ENCODE assay signal across 3 cellular contexts in the genomic region with DNA sequence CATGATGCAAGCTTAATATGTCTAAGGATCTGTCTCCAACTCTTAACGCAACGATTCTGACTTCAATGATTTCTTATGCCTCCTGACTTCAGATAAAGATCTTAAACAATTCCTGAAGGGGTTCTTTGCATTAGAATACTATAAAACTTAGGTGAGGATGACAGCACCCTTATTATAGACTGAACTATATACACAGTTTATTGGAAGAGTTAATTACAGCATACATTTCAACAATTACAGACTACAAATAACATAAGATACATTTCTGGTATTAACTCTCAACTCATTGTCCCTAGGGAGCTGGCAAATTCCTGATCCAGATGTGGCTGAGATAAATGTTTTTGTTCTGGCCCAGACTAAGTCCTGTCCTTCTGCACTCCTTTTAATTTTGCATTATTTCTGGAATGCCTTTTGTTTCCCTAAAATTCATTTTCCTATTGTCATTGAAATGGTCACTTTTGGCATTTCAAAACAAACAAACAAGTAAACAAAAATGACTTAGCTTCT.
TF ChIP-seq lines count a peak whose summit lies in the region.

No MANE protein-coding gene starts in this region.

TF ChIP-seq in HEK293, 187 proteins besides CTCF, POLR2A, EP300 and RAD21:
- TF ChIP-seq, protein P1, sequence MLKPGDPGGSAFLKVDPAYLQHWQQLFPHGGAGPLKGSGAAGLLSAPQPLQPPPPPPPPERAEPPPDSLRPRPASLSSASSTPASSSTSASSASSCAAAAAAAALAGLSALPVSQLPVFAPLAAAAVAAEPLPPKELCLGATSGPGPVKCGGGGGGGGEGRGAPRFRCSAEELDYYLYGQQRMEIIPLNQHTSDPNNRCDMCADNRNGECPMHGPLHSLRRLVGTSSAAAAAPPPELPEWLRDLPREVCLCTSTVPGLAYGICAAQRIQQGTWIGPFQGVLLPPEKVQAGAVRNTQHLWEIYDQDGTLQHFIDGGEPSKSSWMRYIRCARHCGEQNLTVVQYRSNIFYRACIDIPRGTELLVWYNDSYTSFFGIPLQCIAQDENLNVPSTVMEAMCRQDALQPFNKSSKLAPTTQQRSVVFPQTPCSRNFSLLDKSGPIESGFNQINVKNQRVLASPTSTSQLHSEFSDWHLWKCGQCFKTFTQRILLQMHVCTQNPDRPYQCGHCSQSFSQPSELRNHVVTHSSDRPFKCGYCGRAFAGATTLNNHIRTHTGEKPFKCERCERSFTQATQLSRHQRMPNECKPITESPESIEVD (tag by site-specific recombination; IDR thresholded peaks at IDR 0.05), result peak; percentile 37; the same call in 1 of the 2 replicates
- TF ChIP-seq SP7 (tag by site-specific recombination; IDR thresholded peaks at IDR 0.05) (peak; percentile 99), ZNF561 (tag by site-specific recombination; IDR thresholded peaks at IDR 0.05; ENCODE audit: borderline replicate concordance) (no peak)

TF ChIP-seq in H1, 55 proteins besides CTCF, POLR2A, EP300 and RAD21 (continues in another document):
- no peak for TF ChIP-seq FOSL1 (IDR thresholded peaks at IDR 0.05; ENCODE audit: insufficient read depth, low read depth, low read length)
- TF ChIP-seq SP4 (IDR thresholded peaks at IDR 0.05; ENCODE audit: low read length), result no peak
- no peak for TF ChIP-seq RNF2 (IDR thresholded peaks at IDR 0.05; ENCODE audit: borderline replicate concordance, low read depth, low read length, missing control alignments, poor library complexity, severe bottlenecking)
- no peak for TF ChIP-seq ZNF274 (IDR thresholded peaks at IDR 0.05; ENCODE audit: borderline replicate concordance, extremely low read depth, low read length)
- no peak for TF ChIP-seq CREB1 (IDR thresholded peaks at IDR 0.05)
- no peak for TF ChIP-seq BRCA1 (IDR thresholded peaks at IDR 0.05; ENCODE audit: low read depth, low read length)
- TF ChIP-seq TCF12 (IDR thresholded peaks at IDR 0.05; ENCODE audit: low read depth, low read length), result no peak
- no peak for TF ChIP-seq CBX8 (IDR thresholded peaks at IDR 0.05; ENCODE audit: borderline replicate concordance, low read depth, low read length)
- TF ChIP-seq TAF7 (optimal IDR thresholded peaks at IDR 0.05; ENCODE audit: borderline replicate concordance, low read depth, low read length), result no peak
- no peak for TF ChIP-seq ASH2L (IDR thresholded peaks at IDR 0.05; ENCODE audit: low read length)
- TF ChIP-seq SRF (IDR thresholded peaks at IDR 0.05; ENCODE audit: low read depth, low read length), result no peak
- TF ChIP-seq SP1 (IDR thresholded peaks at IDR 0.05; ENCODE audit: low read depth, low read length), result no peak
- no peak for TF ChIP-seq YY1 (IDR thresholded peaks at IDR 0.05; ENCODE audit: low read depth, low read length)
- no peak for TF ChIP-seq NRF1 (IDR thresholded peaks at IDR 0.05; ENCODE audit: low read depth, low read length)
- TF ChIP-seq MAFK (IDR thresholded peaks at IDR 0.05; ENCODE audit: low read depth, low read length), result no peak
- no peak for TF ChIP-seq BCL11A (IDR thresholded peaks at IDR 0.05; ENCODE audit: low read depth in 2 of 2, low read length in 2 of 2)
- TF ChIP-seq RFX5 (IDR thresholded peaks at IDR 0.05; ENCODE audit: borderline replicate concordance, low read depth, low read length), result no peak

TF ChIP-seq in HepG2, 621 proteins besides CTCF, POLR2A, EP300 and RAD21:
- TF ChIP-seq, protein P2, sequence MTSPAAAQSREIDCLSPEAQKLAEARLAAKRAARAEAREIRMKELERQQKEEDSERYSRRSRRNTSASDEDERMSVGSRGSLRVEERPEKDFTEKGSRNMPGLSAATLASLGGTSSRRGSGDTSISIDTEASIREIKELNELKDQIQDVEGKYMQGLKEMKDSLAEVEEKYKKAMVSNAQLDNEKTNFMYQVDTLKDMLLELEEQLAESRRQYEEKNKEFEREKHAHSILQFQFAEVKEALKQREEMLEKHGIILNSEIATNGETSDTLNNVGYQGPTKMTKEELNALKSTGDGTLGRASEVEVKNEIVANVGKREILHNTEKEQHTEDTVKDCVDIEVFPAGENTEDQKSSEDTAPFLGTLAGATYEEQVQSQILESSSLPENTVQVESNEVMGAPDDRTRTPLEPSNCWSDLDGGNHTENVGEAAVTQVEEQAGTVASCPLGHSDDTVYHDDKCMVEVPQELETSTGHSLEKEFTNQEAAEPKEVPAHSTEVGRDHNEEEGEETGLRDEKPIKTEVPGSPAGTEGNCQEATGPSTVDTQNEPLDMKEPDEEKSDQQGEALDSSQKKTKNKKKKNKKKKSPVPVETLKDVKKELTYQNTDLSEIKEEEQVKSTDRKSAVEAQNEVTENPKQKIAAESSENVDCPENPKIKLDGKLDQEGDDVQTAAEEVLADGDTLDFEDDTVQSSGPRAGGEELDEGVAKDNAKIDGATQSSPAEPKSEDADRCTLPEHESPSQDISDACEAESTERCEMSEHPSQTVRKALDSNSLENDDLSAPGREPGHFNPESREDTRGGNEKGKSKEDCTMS (CRISPR knock-in tag; conservative IDR thresholded peaks at IDR 0.05), result no peak
- TF ChIP-seq, protein P3, sequence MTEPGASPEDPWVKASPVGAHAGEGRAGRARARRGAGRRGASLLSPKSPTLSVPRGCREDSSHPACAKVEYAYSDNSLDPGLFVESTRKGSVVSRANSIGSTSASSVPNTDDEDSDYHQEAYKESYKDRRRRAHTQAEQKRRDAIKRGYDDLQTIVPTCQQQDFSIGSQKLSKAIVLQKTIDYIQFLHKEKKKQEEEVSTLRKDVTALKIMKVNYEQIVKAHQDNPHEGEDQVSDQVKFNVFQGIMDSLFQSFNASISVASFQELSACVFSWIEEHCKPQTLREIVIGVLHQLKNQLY (CRISPR knock-in tag; IDR thresholded peaks at IDR 0.05), result no peak
- no peak for TF ChIP-seq ZBTB8A (CRISPR knock-in tag; IDR thresholded peaks at IDR 0.05; ENCODE audit: borderline replicate concordance, low read depth)
- no peak for TF ChIP-seq ZBTB49 (CRISPR knock-in tag; IDR thresholded peaks at IDR 0.05; ENCODE audit: borderline replicate concordance)
- TF ChIP-seq BORCS8-MEF2B (CRISPR knock-in tag; IDR thresholded peaks at IDR 0.05), result no peak
TF ChIP-seq in HepG2: peak in this region for 0.
